24 cellular contexts compared by ENCODE assay signal in genomic region chr12:34348836-34349672, GRCh38.
"Had no signal": no experiment of that assay in that cellular context is flagged by ENCODE, and none has a peak within 500 bp of the region (broad histone marks: within the 10 kb centered on the region; RNA-seq: fewer than 3 reads in every experiment).

No MANE protein-coding gene starts in this region.

- H3K9me3 ChIP-seq: lower lobe of right lung, testis had no signal

- H2AFZ ChIP-seq: neural progenitor cell had no signal

- H3K27me3 Mint-ChIP-seq: brain; dendritic cell treated with granulocyte-macrophage colony-stimulating factor and Interleukin-4, amounts not matched to agents 40 ng/mL and 50 ng/mL, for 4 days had no signal

- H3K36me3 ChIP-seq: lower lobe of right lung, neural progenitor cell, sigmoid colon, vagina had no signal

- H3K36me3 Mint-ChIP-seq: brain, immature natural killer cell, neural progenitor cell had no signal

- H3K9ac ChIP-seq: neural progenitor cell had no signal

- H3K4me1 ChIP-seq: lower lobe of right lung, neural progenitor cell, sigmoid colon, testis, vagina had no signal

- H3K4me3 ChIP-seq: lower lobe of right lung, mucosa of descending colon, neural progenitor cell, sigmoid colon, smooth muscle cell, vagina had no signal

- H3K4me3 Mint-ChIP-seq: activated CD8-positive, alpha-beta T cell treated with anti-CD3 and anti-CD28 coated beads, Interleukin-2, amount 10 ng/mL, durations not matched to agents 7 days and 5 days; activated T-helper 1 cell treated with anti-CD3 and anti-CD28 coated beads, Interleukin-12 subunit alpha, Interleukin-12 subunit beta, Interleukin-2, Interleukin-4 antibody, amounts not matched to agents 30 ng/mL and 10 ng/mL and 1 ng/mL, durations not matched to agents 14 hours and 24 hours and 36 hours; brain; dendritic cell treated with granulocyte-macrophage colony-stimulating factor and Interleukin-4, amounts not matched to agents 40 ng/mL and 50 ng/mL, for 4 days; immature natural killer cell; neural progenitor cell had no signal

- H3K27ac ChIP-seq: lower lobe of right lung, neural progenitor cell, sigmoid colon, testis, vagina had no signal

- H3K4me1 Mint-ChIP-seq: brain, immature natural killer cell, neural progenitor cell had no signal

- H3K27ac Mint-ChIP-seq: activated CD8-positive, alpha-beta T cell treated with anti-CD3 and anti-CD28 coated beads, Interleukin-2, amount 10 ng/mL, durations not matched to agents 7 days and 5 days; activated naive CD4-positive, alpha-beta T cell treated with anti-CD3 and anti-CD28 coated beads, Interleukin-2, amount 50 U/mL, for 72 hours; activated T-helper 1 cell treated with anti-CD3 and anti-CD28 coated beads, Interleukin-12 subunit alpha, Interleukin-12 subunit beta, Interleukin-2, Interleukin-4 antibody, amounts not matched to agents 30 ng/mL and 10 ng/mL and 1 ng/mL, durations not matched to agents 14 hours and 24 hours and 36 hours; brain; dendritic cell treated with granulocyte-macrophage colony-stimulating factor and Interleukin-4, amounts not matched to agents 40 ng/mL and 50 ng/mL, for 4 days; immature natural killer cell; neural progenitor cell had no signal

- ATAC-seq: activated CD8-positive, alpha-beta T cell treated with anti-CD3 and anti-CD28 coated beads, Interleukin-2, amount 10 ng/mL, durations not matched to agents 7 days and 5 days; activated naive CD4-positive, alpha-beta T cell treated with anti-CD3 and anti-CD28 coated beads, Interleukin-2, amount 50 U/mL, for 72 hours; left lobe of liver; lower lobe of right lung; mucosa of descending colon had no signal

- H3K4me2 ChIP-seq: neural progenitor cell, smooth muscle cell had no signal

- DNase-seq: activated CD4-positive, alpha-beta T cell treated with anti-CD3 and anti-CD28 coated beads for 1 hour; activated CD4-positive, alpha-beta T cell treated with anti-CD3 and anti-CD28 coated beads, Interleukin-2, amount 50 U/mL, for 1 hour; activated CD8-positive, alpha-beta T cell treated with anti-CD3 and anti-CD28 coated beads, Interleukin-2, amount 10 ng/mL, durations not matched to agents 7 days and 5 days; aorta; effector CD8-positive, alpha-beta T cell; erythroblast; foreskin fibroblast; immature natural killer cell; lower lobe of right lung; mesendoderm; mucosa of descending colon; sigmoid colon; stimulated activated CD4-positive, alpha-beta T cell treated with anti-CD3 and anti-CD28 coated beads, Interleukin-15, amount 100 ng/mL, for 24 hours; stimulated activated naive CD4-positive, alpha-beta T cell; testis; trophoblast cell had no signal

- H3K27me3 ChIP-seq: neural progenitor cell, testis, vagina had no signal
